8 cellular contexts compared by ENCODE assay signal in the genomic region with DNA sequence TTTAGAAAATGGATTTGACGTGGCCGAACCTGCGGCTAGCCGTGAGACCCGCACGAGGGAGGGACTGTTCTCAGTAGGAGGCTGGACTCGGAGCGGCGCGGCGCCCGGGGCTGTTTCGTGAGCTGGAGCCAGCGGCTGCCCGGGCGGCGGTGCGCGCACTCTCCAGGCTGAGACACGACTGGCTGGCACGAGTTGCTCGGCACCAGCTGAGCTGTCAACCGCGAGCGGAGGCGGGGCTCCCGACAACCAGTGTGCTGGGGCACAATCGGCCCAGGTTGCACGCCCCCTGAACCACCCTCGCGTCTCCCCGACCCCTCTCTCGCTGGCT. TPM values are rescaled to one million over a fixed set of nuclear protein-coding genes. Genes with fewer than 3 reads are reported as not detected.
A peak's percentile ranks its signal among the peaks of the same experiment; 100 is the strongest.
DNase-seq lines count a peak whose midpoint lies in the region; ATAC-seq, FAIRE-seq and TF ChIP-seq lines count a peak whose summit lies in the region.
"Not testable (repeated sequence)": the region's sequence is repeated elsewhere in the genome, so short reads cannot be mapped to it uniquely, and the experiment has no call there.

No MANE protein-coding gene starts in this region.

- H4K20me1 ChIP-seq in GM12878 (ENCODE audit: control insufficient read depth, insufficient read depth) = not testable (repeated sequence)

- H2AFZ ChIP-seq in GM12878 (ENCODE audit: control insufficient read depth, low read depth, low read length) = not testable (repeated sequence)

- CTCF ChIA-PET in AG04450 (lab: Charles Lee); activated CD8-positive, alpha-beta T cell treated with anti-CD3 and anti-CD28 coated beads for 36 hours (lab: Charles Lee); GM12878 (lab: Yijun Ruan, JAX): not testable (repeated sequence)

- H3K27me3 Mint-ChIP-seq in activated CD8-positive, alpha-beta T cell treated with anti-CD3 and anti-CD28 coated beads for 36 hours; natural killer cell treated with Interleukin-12 subunit alpha and Interleukin-12 subunit beta and Interleukin-15 and Interleukin-18, amount 100 ng/mL, for 72 hours: not testable (repeated sequence)

- not testable (repeated sequence) for H3K27me3 ChIP-seq in AG04450 (ENCODE audit: control insufficient read depth, insufficient read depth, low read length); GM12878 (replicated peaks in 1 of 2; ENCODE audit: control insufficient read depth in 2 of 2, insufficient read depth in 2 of 2, low read length in 1 of 2)

- H3K9ac ChIP-seq in GM12878 (ENCODE audit: control insufficient read depth, insufficient read depth, low read length) = not testable (repeated sequence)

- intact Hi-C loops in activated CD8-positive, alpha-beta T cell treated with anti-CD3 and anti-CD28 coated beads for 36 hours (cut with micrococcal nuclease); GM12878 (cut with micrococcal nuclease; ENCODE audit: unreplicated experiment); head of caudate nucleus (cut with DNase I): not testable (repeated sequence)

- not testable (repeated sequence) for H3K27ac Mint-ChIP-seq in activated CD8-positive, alpha-beta T cell treated with anti-CD3 and anti-CD28 coated beads for 36 hours; natural killer cell treated with Interleukin-12 subunit alpha and Interleukin-12 subunit beta and Interleukin-15 and Interleukin-18, amount 100 ng/mL, for 72 hours

- TF ChIP-seq POLR2A in GM12878 (IDR thresholded peaks at IDR 0.05; ENCODE audit: low read depth, low read length) = not testable (repeated sequence)

- H3K9me3 ChIP-seq in AG04450 (ENCODE audit: control insufficient read depth, insufficient read depth, low read length); GM12878 (replicated peaks; ENCODE audit: control insufficient read depth, insufficient read depth, low read length): not testable (repeated sequence)

- 0% methylated on average over 6 of the region's 33 CpGs for WGBS in GM12878 (ENCODE audit: insufficient coverage, insufficient replicate concordance, low lambda C conversion rate, missing lambda C conversion rate)

- not testable (repeated sequence) for DNase-seq in AG04450 (ENCODE audit: low read depth, low spot score); GM12878 (ENCODE audit: low read depth, low spot score); natural killer cell treated with Interleukin-12 subunit alpha and Interleukin-12 subunit beta and Interleukin-15 and Interleukin-18, amount 100 ng/mL, for 72 hours (ENCODE audit: low spot score)
- peak; percentile 23 for DNase-seq in activated CD8-positive, alpha-beta T cell treated with anti-CD3 and anti-CD28 coated beads for 36 hours
- DNase-seq in head of caudate nucleus = peak in 29 of 42 donors; percentile 0 to 60 (median 18)
- peak; percentile 1 for DNase-seq in stimulated activated CD4-positive, alpha-beta T cell treated with anti-CD3 and anti-CD28 coated beads, Interleukin-1b, Interleukin-23, amount 100 ng/mL, for 48 hours

- H3K36me3 ChIP-seq in GM12878 (ENCODE audit: control insufficient read depth in 2 of 2, insufficient read depth in 2 of 2, low read length in 1 of 2) = not testable (repeated sequence)

- H3K4me3 ChIP-seq in AG04450 (ENCODE audit: low read depth, low read length) = peak overlapping the region; percentile 38
- H3K4me3 ChIP-seq in GM12878 = not testable (repeated sequence)

- not testable (repeated sequence) for H3K36me3 Mint-ChIP-seq in activated CD8-positive, alpha-beta T cell treated with anti-CD3 and anti-CD28 coated beads for 36 hours (ENCODE audit: low read depth); natural killer cell treated with Interleukin-12 subunit alpha and Interleukin-12 subunit beta and Interleukin-15 and Interleukin-18, amount 100 ng/mL, for 72 hours

- not testable (repeated sequence) for TF ChIP-seq CTCF in AG04450 (IDR thresholded peaks at IDR 0.05; ENCODE audit: low read depth, low read length); activated CD8-positive, alpha-beta T cell treated with anti-CD3 and anti-CD28 coated beads for 36 hours (IDR thresholded peaks at IDR 0.05); GM12878 (IDR thresholded peaks at IDR 0.05 in 2 of 3, conservative IDR thresholded peaks at IDR 0.05 in 1 of 3; ENCODE audit: control insufficient read depth in 2 of 3, extremely low read depth in 1 of 3, insufficient read depth in 1 of 3, low read depth in 3 of 3, low read length in 3 of 3)

- H3K4me2 ChIP-seq in GM12878 (ENCODE audit: control insufficient read depth, insufficient read depth) = not testable (repeated sequence)

- H3K27ac ChIP-seq in AG04450 (ENCODE audit: low read depth, low read length); GM12878 (ENCODE audit: control insufficient read depth, insufficient read depth): not testable (repeated sequence)

- H3K4me3 Mint-ChIP-seq in activated CD8-positive, alpha-beta T cell treated with anti-CD3 and anti-CD28 coated beads for 36 hours = peak overlapping the region; percentile 75
- not testable (repeated sequence) for H3K4me3 Mint-ChIP-seq in natural killer cell treated with Interleukin-12 subunit alpha and Interleukin-12 subunit beta and Interleukin-15 and Interleukin-18, amount 100 ng/mL, for 72 hours

- ATAC-seq in GM19395 (IDR thresholded peaks at IDR 0.05; ENCODE audit: unreplicated experiment) (peak; percentile 58), HG03442 (IDR thresholded peaks at IDR 0.05; ENCODE audit: unreplicated experiment) (peak; percentile 61), GM12878 (peak; percentile 95)
- ATAC-seq in activated CD8-positive, alpha-beta T cell treated with anti-CD3 and anti-CD28 coated beads for 36 hours = peak; percentile 93
- ATAC-seq in natural killer cell treated with Interleukin-12 subunit alpha and Interleukin-12 subunit beta and Interleukin-15 and Interleukin-18, amount 100 ng/mL, for 72 hours = peak; percentile 93 to 95

- BruUV-seq in GM12878 (replicated peaks; lab: Mats Ljungman, UMichigan) = not testable (repeated sequence)

- FAIRE-seq in GM12878 (lab: Jason Lieb, UNC) = not testable (repeated sequence)

- SMC1A ChIA-PET in GM12878 (lab: Charles Lee; ENCODE audit: uncharacterized antibody, unreplicated experiment) = not testable (repeated sequence)

- POLR2A ChIA-PET in AG04450 (lab: Yijun Ruan, JAX); activated CD8-positive, alpha-beta T cell treated with anti-CD3 and anti-CD28 coated beads for 36 hours (lab: Charles Lee); GM12878 (lab: Charles Lee): not testable (repeated sequence)

- H3K79me2 ChIP-seq in GM12878 (ENCODE audit: control insufficient read depth, insufficient read depth, low read length) = not testable (repeated sequence)

- H3K4me1 Mint-ChIP-seq in activated CD8-positive, alpha-beta T cell treated with anti-CD3 and anti-CD28 coated beads for 36 hours (ENCODE audit: low read depth); natural killer cell treated with Interleukin-12 subunit alpha and Interleukin-12 subunit beta and Interleukin-15 and Interleukin-18, amount 100 ng/mL, for 72 hours (ENCODE audit: low read depth in 2 of 2): not testable (repeated sequence)

- RAD21 ChIA-PET in GM12878 (lab: Charles Lee; ENCODE audit: unreplicated experiment) = not testable (repeated sequence)

- TF ChIP-seq EP300 in GM12878 (IDR thresholded peaks at IDR 0.05; ENCODE audit: borderline replicate concordance in 1 of 2, control insufficient read depth in 1 of 2, low read depth in 2 of 2, low read length in 2 of 2) = not testable (repeated sequence)

- not testable (repeated sequence) for H3K9me3 Mint-ChIP-seq in activated CD8-positive, alpha-beta T cell treated with anti-CD3 and anti-CD28 coated beads for 36 hours; natural killer cell treated with Interleukin-12 subunit alpha and Interleukin-12 subunit beta and Interleukin-15 and Interleukin-18, amount 100 ng/mL, for 72 hours

- TF ChIP-seq RAD21 in GM12878 (IDR thresholded peaks at IDR 0.05; ENCODE audit: insufficient read depth, low read depth, low read length) = not testable (repeated sequence)

- in situ Hi-C loops in GM12878 (cut with MboI) = not testable (repeated sequence)

- H3K4me1 ChIP-seq in GM12878 (ENCODE audit: control insufficient read depth, insufficient read depth, low read length) = not testable (repeated sequence)

RNA-seq across cellular contexts. Expression of a gene that starts 58.5 kb away (rescaled TPM):
- 20.4 and 21.6 TPM in 2 replicates for polyA plus RNA-seq in AG04450 (2011; rRNA removed)
- 39.8 and 43.2 TPM in 2 replicates for polyA minus RNA-seq in AG04450 (2011; rRNA and poly(A)+ RNA removed)
- 10 to 100 TPM; 18.7 to 20.7 TPM for total RNA-seq in activated CD8-positive, alpha-beta T cell treated with anti-CD3 and anti-CD28 coated beads for 36 hours
- total RNA-seq in GM12878 (2013; cell fraction: nucleolus; rRNA removed) = 26.8 and 27.2 TPM in 2 replicates
- total RNA-seq in GM12878 (2014; rRNA removed) = 4.4 and 4.5 TPM in 2 replicates
- total RNA-seq in GM12878 (2014; rRNA removed; fragmentation: Illumina TruSeq; extraction: Trizol) = 4.7 TPM in 2 replicates
- total RNA-seq in GM12878 (2021) = 4.7 and 5.0 TPM in 2 replicates
- polyA plus RNA-seq in GM12878 (2011; ENCODE audit: low read depth) = 3.5 TPM
- 8.8 and 10.7 TPM in 2 replicates for polyA plus RNA-seq in GM12878 (2011; rRNA removed)
- polyA plus RNA-seq in GM12878 (2011; cell fraction: cytosol; rRNA removed) = 6.5 and 7.3 TPM in 2 replicates
- 29.2 and 32.5 TPM in 2 replicates for polyA plus RNA-seq in GM12878 (2011; cell fraction: nucleus; rRNA removed)
- polyA plus RNA-seq in GM12878 (2012) = 3.3 and 4.1 TPM in 2 replicates
- polyA plus RNA-seq in GM12878 (2014; fragmentation: Illumina TruSeq; extraction: Trizol) = 5.0 and 6.1 TPM in 2 replicates
- 1 to 10 TPM in 1 of 2 experiments, under 1 TPM in 1; 0.21 to 1.0 TPM for polyA plus RNA-seq in GM12878 (2014; fragmentation: Nextera tagmentation; extraction: Ambion mirVana)
- 3.8 and 4.4 TPM in 2 replicates for polyA plus RNA-seq in GM12878 (2014; rRNA removed)
- 1 to 10 TPM; 1.4 to 1.6 TPM for polyA plus RNA-seq in GM12878 (2016; fragmentation: Nextera tagmentation; extraction: Ambion mirVana)
- polyA minus RNA-seq in GM12878 (2011; rRNA and poly(A)+ RNA removed) = 33.3 and 33.5 TPM in 2 replicates
- 4.5 and 5.9 TPM in 2 replicates for polyA minus RNA-seq in GM12878 (2011; cell fraction: cytosol; rRNA and poly(A)+ RNA removed)
- 16.2 and 26.6 TPM in 2 replicates for polyA minus RNA-seq in GM12878 (2011; cell fraction: nucleus; rRNA and poly(A)+ RNA removed)
- total RNA-seq in natural killer cell treated with Interleukin-12 subunit alpha and Interleukin-12 subunit beta and Interleukin-15 and Interleukin-18, amount 100 ng/mL, for 72 hours = 10 to 100 TPM in 1 of 2 donors, 1 to 10 TPM in 1; 8.5 to 18.4 TPM
